Comparison of ENCODE assay signal across 25 cellular contexts in the genomic region with DNA sequence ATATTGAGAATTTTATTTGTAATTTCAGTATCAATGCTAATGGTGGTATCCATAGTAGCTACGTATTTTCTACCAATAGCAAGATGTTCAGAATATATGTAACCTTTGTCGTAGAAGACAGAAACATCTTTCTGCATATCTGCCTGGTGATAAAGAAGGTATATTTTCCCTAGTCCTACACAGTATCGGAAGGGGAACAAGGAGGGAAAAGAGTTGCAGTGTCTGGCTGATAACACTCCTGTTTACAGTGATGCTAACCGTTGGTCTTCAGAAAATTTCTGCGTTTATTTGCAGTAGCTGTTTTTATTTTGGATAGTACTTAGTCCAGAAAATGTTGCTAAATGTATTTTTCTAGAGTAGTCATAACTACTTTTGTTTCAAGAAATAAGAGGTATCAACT.
"Had no signal": no experiment of that assay in that cellular context is flagged by ENCODE, and none has a peak within 500 bp of the region (broad histone marks: within the 10 kb centered on the region; RNA-seq: fewer than 3 reads in every experiment).

No MANE protein-coding gene starts in this region.

- H3K9me3 Mint-ChIP-seq: activated CD4-positive, alpha-beta memory T cell treated with anti-CD3 and anti-CD28 coated beads, Interleukin-2, amount 10 ng/mL, durations not matched to agents 7 days and 5 days; activated CD4-positive, alpha-beta T cell treated with anti-CD3 and anti-CD28 coated beads, Interleukin-2, amount 10 ng/mL, durations not matched to agents 7 days and 5 days; activated T-cell treated with anti-CD3 and anti-CD28 coated beads, Interleukin-2, amount 50 U/mL, for 24 hours; activated T-cell treated with anti-CD3 and anti-CD28 coated beads, Interleukin-2, amount 50 U/mL, for 72 hours; central memory CD8-positive, alpha-beta T cell; dendritic cell treated with granulocyte-macrophage colony-stimulating factor and Interleukin-4, amounts not matched to agents 40 ng/mL and 50 ng/mL, for 4 days; effector memory CD8-positive, alpha-beta T cell had no signal

- H3K27ac ChIP-seq: brain microvascular endothelial cell, coronary artery, dorsolateral prefrontal cortex, esophagus squamous epithelium had no signal

- DNase-seq: activated CD4-positive, alpha-beta memory T cell treated with anti-CD3 and anti-CD28 coated beads, Interleukin-2, amount 10 ng/mL, durations not matched to agents 7 days and 5 days; activated CD4-positive, alpha-beta T cell treated with anti-CD3 and anti-CD28 coated beads for 1 hour; activated CD4-positive, alpha-beta T cell treated with anti-CD3 and anti-CD28 coated beads for 4 hours; activated CD4-positive, alpha-beta T cell treated with anti-CD3 and anti-CD28 coated beads, Interleukin-2, amount 10 ng/mL, durations not matched to agents 7 days and 5 days; activated CD4-positive, alpha-beta T cell treated with anti-CD3 and anti-CD28 coated beads, Interleukin-2, amount 50 U/mL, for 4 hours; activated CD8-positive, alpha-beta memory T cell treated with anti-CD3 and anti-CD28 coated beads, Interleukin-2, amount 50 U/mL, for 48 hours; activated gamma-delta T cell treated with Interleukin-2 at 50 U/mL for 16 hours; activated naive CD4-positive, alpha-beta T cell treated with anti-CD3 and anti-CD28 coated beads, Interleukin-2, amount 50 U/mL, for 16 hours; activated naive CD4-positive, alpha-beta T cell treated with Interleukin-2 at 50 U/mL for 16 hours; activated T-cell treated with anti-CD3 and anti-CD28 coated beads for 4 hours; activated T-cell treated with anti-CD3 and anti-CD28 coated beads, Interleukin-2, amount 50 U/mL, for 24 hours; activated T-cell treated with anti-CD3 and anti-CD28 coated beads, Interleukin-2, amount 50 U/mL, for 72 hours; amniotic stem cell; anterior cingulate cortex; brain microvascular endothelial cell; dorsolateral prefrontal cortex; effector CD4-positive, alpha-beta T cell; effector memory CD8-positive, alpha-beta T cell; esophagus squamous epithelium; head of caudate nucleus; T-helper 2 cell had no signal

- H3K27ac Mint-ChIP-seq: activated CD4-positive, alpha-beta memory T cell treated with anti-CD3 and anti-CD28 coated beads, Interleukin-2, amount 10 ng/mL, durations not matched to agents 7 days and 5 days; activated CD4-positive, alpha-beta T cell treated with anti-CD3 and anti-CD28 coated beads, Interleukin-2, amount 10 ng/mL, durations not matched to agents 7 days and 5 days; activated naive CD8-positive, alpha-beta T cell; activated T-cell treated with anti-CD3 and anti-CD28 coated beads, Interleukin-2, amount 50 U/mL, for 24 hours; activated T-cell treated with anti-CD3 and anti-CD28 coated beads, Interleukin-2, amount 50 U/mL, for 72 hours; dendritic cell treated with granulocyte-macrophage colony-stimulating factor and Interleukin-4, amounts not matched to agents 40 ng/mL and 50 ng/mL, for 4 days; effector memory CD8-positive, alpha-beta T cell had no signal

- H3K27me3 ChIP-seq: brain microvascular endothelial cell, dorsolateral prefrontal cortex, esophagus squamous epithelium had no signal

- H3K4me3 ChIP-seq: coronary artery, dorsolateral prefrontal cortex, esophagus squamous epithelium had no signal

- H3K27me3 Mint-ChIP-seq: activated CD4-positive, alpha-beta memory T cell treated with anti-CD3 and anti-CD28 coated beads, Interleukin-2, amount 10 ng/mL, durations not matched to agents 7 days and 5 days; activated CD4-positive, alpha-beta T cell treated with anti-CD3 and anti-CD28 coated beads, Interleukin-2, amount 10 ng/mL, durations not matched to agents 7 days and 5 days; activated naive CD8-positive, alpha-beta T cell; activated T-cell treated with anti-CD3 and anti-CD28 coated beads, Interleukin-2, amount 50 U/mL, for 24 hours; central memory CD8-positive, alpha-beta T cell; dendritic cell treated with granulocyte-macrophage colony-stimulating factor and Interleukin-4, amounts not matched to agents 40 ng/mL and 50 ng/mL, for 4 days; effector memory CD8-positive, alpha-beta T cell had no signal

- H3K9me3 ChIP-seq: esophagus squamous epithelium had no signal

- H3K4me1 Mint-ChIP-seq: activated CD4-positive, alpha-beta memory T cell treated with anti-CD3 and anti-CD28 coated beads, Interleukin-2, amount 10 ng/mL, durations not matched to agents 7 days and 5 days; activated CD4-positive, alpha-beta T cell treated with anti-CD3 and anti-CD28 coated beads, Interleukin-2, amount 10 ng/mL, durations not matched to agents 7 days and 5 days had no signal

- H3K36me3 ChIP-seq: brain microvascular endothelial cell had no signal

- H3K4me3 Mint-ChIP-seq: activated CD4-positive, alpha-beta memory T cell treated with anti-CD3 and anti-CD28 coated beads, Interleukin-2, amount 10 ng/mL, durations not matched to agents 7 days and 5 days; activated CD4-positive, alpha-beta T cell treated with anti-CD3 and anti-CD28 coated beads, Interleukin-2, amount 10 ng/mL, durations not matched to agents 7 days and 5 days; activated naive CD8-positive, alpha-beta T cell; activated T-cell treated with anti-CD3 and anti-CD28 coated beads, Interleukin-2, amount 50 U/mL, for 24 hours; activated T-cell treated with anti-CD3 and anti-CD28 coated beads, Interleukin-2, amount 50 U/mL, for 72 hours; central memory CD8-positive, alpha-beta T cell; dendritic cell treated with granulocyte-macrophage colony-stimulating factor and Interleukin-4, amounts not matched to agents 40 ng/mL and 50 ng/mL, for 4 days; effector memory CD8-positive, alpha-beta T cell had no signal

- ATAC-seq: activated T-cell treated with anti-CD3 and anti-CD28 coated beads, Interleukin-2, amount 50 U/mL, for 72 hours; effector memory CD8-positive, alpha-beta T cell had no signal
